ENCODE assay signal across 9 cellular contexts in genomic region chr11:102530558-102530957, GRCh38. TPM values are rescaled to one million over a fixed set of nuclear protein-coding genes. Genes with fewer than 3 reads are reported as not detected.
DNase-seq lines count a peak whose midpoint lies in the region; ATAC-seq, FAIRE-seq and TF ChIP-seq lines count a peak whose summit lies in the region.
"Had no signal": no experiment of that assay in that cellular context is flagged by ENCODE, and none has a peak within 500 bp of the region (broad histone marks: within the 10 kb centered on the region; RNA-seq: fewer than 3 reads in every experiment).

TSS of gene MMP7 (minus strand) at chr11:102530747. CDS start at chr11:102530700, 47 bp downstream.

- TF ChIP-seq CTCF in HepG2 (CRISPR knock-in tag; IDR thresholded peaks at IDR 0.05), result no peak
- TF ChIP-seq CTCF in spleen (IDR thresholded peaks at IDR 0.05 in 8 of 11, conservative IDR thresholded peaks at IDR 0.05 in 3 of 11), result no peak

- TF ChIP-seq RAD21 in HepG2 (CRISPR knock-in tag; IDR thresholded peaks at IDR 0.05), result no peak

- H3K4me3 Mint-ChIP-seq in activated CD4-positive, alpha-beta T cell treated with anti-CD3 and anti-CD28 coated beads, Interleukin-2, amount 10 ng/mL, durations not matched to agents 24 days and 14 days, result no peak within 1 kb of the TSS
- H3K4me3 Mint-ChIP-seq: endodermal cell had no signal

- in situ Hi-C loops in HepG2 (cut with HindIII; ENCODE audit: extremely low pct_ligation_motif_present, low pct_unique_long_range_greater_than_20kb), result no loop called here

- intact Hi-C loops in HepG2 (cut with micrococcal nuclease; ENCODE audit: unreplicated experiment), result loop anchor here (5.0 kb wide), 1 partner anchor 137 kb away; no protein-coding TSS in a partner anchor
- intact Hi-C loops in spleen (cut with DNase I; ENCODE audit: low total_unique reads), result no loop called here
- intact Hi-C loops in activated CD4-positive, alpha-beta T cell treated with anti-CD3 and anti-CD28 coated beads, Interleukin-2, amount 10 ng/mL, durations not matched to agents 24 days and 14 days (cut with micrococcal nuclease), result no loop called here

- H3K27me3 Mint-ChIP-seq in activated CD4-positive, alpha-beta T cell treated with anti-CD3 and anti-CD28 coated beads, Interleukin-2, amount 10 ng/mL, durations not matched to agents 24 days and 14 days, result peaks cover 13% of the 10 kb centered on the region

- DNase-seq in DMS53 treated with DMSO at 0.1 percent for 48 hours (lab: John Stamatoyannopoulos, UW; ENCODE audit: unreplicated experiment), result peak; percentile 49
- peak; percentile 47 for DNase-seq in adipocyte (ENCODE audit: low read depth)
- DNase-seq in HepG2 (ENCODE audit: low spot score), result no peak
- no peak for DNase-seq in activated effector memory CD4-positive, alpha-beta T cell treated with Interleukin-2 at 50 U/mL for 16 hours
- no peak for DNase-seq in spleen
- DNase-seq in activated CD4-positive, alpha-beta T cell treated with anti-CD3 and anti-CD28 coated beads, Interleukin-2, amount 10 ng/mL, durations not matched to agents 24 days and 14 days, result no peak
- DNase-seq: endodermal cell had no signal

- peak within 1 kb of the TSS; percentile 19; the same call in 1 of the 2 replicates for H3K4me2 ChIP-seq in HepG2 (ENCODE audit: low read depth, low read length)

- H4K20me1 ChIP-seq in HepG2 (ENCODE audit: insufficient read depth, low read length), result no peaks in the 10 kb centered on the region

- H3K4me3 ChIP-seq in adipocyte (ENCODE audit: low read length), result peak within 1 kb of the TSS; percentile 43
- H3K4me3 ChIP-seq in HepG2 (replicated peaks in 1 of 3; ENCODE audit: insufficient read depth in 1 of 3, low read depth in 2 of 3, low read length in 3 of 3), result no peak within 1 kb of the TSS
- no peak within 1 kb of the TSS for H3K4me3 ChIP-seq in spleen

- H3K36me3 ChIP-seq in adipocyte (ENCODE audit: control insufficient read depth, insufficient read depth, low read length, severe bottlenecking), result no peaks in the 10 kb centered on the region
- no peaks in the 10 kb centered on the region for H3K36me3 ChIP-seq in HepG2 (replicated peaks in 1 of 2; ENCODE audit: control insufficient read depth in 1 of 2, insufficient read depth in 2 of 2, low read length in 2 of 2)
- H3K36me3 ChIP-seq in spleen, result no peaks in the 10 kb centered on the region

- peaks cover 5% of the 10 kb centered on the region for H3K4me1 Mint-ChIP-seq in activated CD4-positive, alpha-beta T cell treated with anti-CD3 and anti-CD28 coated beads, Interleukin-2, amount 10 ng/mL, durations not matched to agents 24 days and 14 days

- BruUV-seq in HepG2 (replicated peaks; lab: Mats Ljungman, UMichigan), result no TSS peak

- no peak within 1 kb of the TSS for H3K9ac ChIP-seq in adipocyte (ENCODE audit: low read length)
- H3K9ac ChIP-seq in HepG2 (ENCODE audit: insufficient read depth, low read depth, low read length), result no peak within 1 kb of the TSS

- WGBS in HepG2 (ENCODE audit: low lambda C conversion rate), result 6% methylated on average over 8 of the region's 8 CpGs
- 29 to 41% (median 35%) methylated on average over 8 of the region's 8 CpGs for WGBS in spleen, 5 donors

- H2AFZ ChIP-seq in HepG2 (ENCODE audit: low read length), result no peak within 1 kb of the TSS

- H3K4me1 ChIP-seq in adipocyte (ENCODE audit: control insufficient read depth, insufficient read depth, low read length), result peaks cover 8% of the 10 kb centered on the region
- no peaks in the 10 kb centered on the region; the same call in 1 of the 2 replicates for H3K4me1 ChIP-seq in HepG2 (ENCODE audit: insufficient read depth, low read length)
- H3K4me1 ChIP-seq in spleen, result no peaks in the 10 kb centered on the region

- TF ChIP-seq POLR2A in HepG2 (IDR thresholded peaks at IDR 0.05; ENCODE audit: insufficient read depth in 1 of 2, low read depth in 2 of 2, low read length in 2 of 2) (no peak), spleen (IDR thresholded peaks at IDR 0.05) (no peak)

- H3K79me2 ChIP-seq in HepG2 (ENCODE audit: insufficient read depth, low read length), result no peaks in the 10 kb centered on the region

- CTCF ChIA-PET in HepG2 (lab: Yijun Ruan, JAX; ENCODE audit: low intra/inter-chr PET ratio, low total read pairs), result no interaction called here

- no peaks in the 10 kb centered on the region for H3K36me3 Mint-ChIP-seq in activated CD4-positive, alpha-beta T cell treated with anti-CD3 and anti-CD28 coated beads, Interleukin-2, amount 10 ng/mL, durations not matched to agents 24 days and 14 days (ENCODE audit: low read depth)

- H3K9me3 ChIP-seq in adipocyte (ENCODE audit: control insufficient read depth, low read length) (no peaks in the 10 kb centered on the region), HepG2 (ENCODE audit: low read length) (no peaks in the 10 kb centered on the region), spleen (no peaks in the 10 kb centered on the region)

- H3K27me3 ChIP-seq in adipocyte (replicated peaks; ENCODE audit: control insufficient read depth, insufficient read depth, low read length), result peaks cover 4% of the 10 kb centered on the region
- peaks cover 0 to 4% of the 10 kb centered on the region in 2 experiments; a peak in 1 of 5 replicates for H3K27me3 ChIP-seq in HepG2 (ENCODE audit: control insufficient read depth in 1 of 2, insufficient read depth in 2 of 2, low read length in 2 of 2)
- no peaks in the 10 kb centered on the region for H3K27me3 ChIP-seq in spleen (replicated peaks in 1 of 7)

- ATAC-seq in HG03135 (IDR thresholded peaks at IDR 0.05; ENCODE audit: unreplicated experiment) (peak; percentile 61), HepG2 (peak; percentile 83), GM21723 (IDR thresholded peaks at IDR 0.05; ENCODE audit: unreplicated experiment) (no peak)

- no peak within 1 kb of the TSS for H3K27ac ChIP-seq in HepG2 (ENCODE audit: extremely low read length, insufficient read depth, low read length)
- no peak within 1 kb of the TSS for H3K27ac ChIP-seq in spleen

- TF ChIP-seq EP300 in HepG2 (IDR thresholded peaks at IDR 0.05; ENCODE audit: low read depth in 2 of 2, low read length in 2 of 2) (no peak), HepG2 (CRISPR knock-in tag; IDR thresholded peaks at IDR 0.05; ENCODE audit: borderline replicate concordance) (no peak)

- FAIRE-seq in HepG2 (lab: Jason Lieb, UNC), result no peak

- POLR2A ChIA-PET in HepG2 (lab: Yijun Ruan, JAX), result no interaction called here

- H3K9me3 Mint-ChIP-seq in activated CD4-positive, alpha-beta T cell treated with anti-CD3 and anti-CD28 coated beads, Interleukin-2, amount 10 ng/mL, durations not matched to agents 24 days and 14 days, result no peaks in the 10 kb centered on the region
- H3K9me3 Mint-ChIP-seq: endodermal cell had no signal

- H3K27ac Mint-ChIP-seq in activated CD4-positive, alpha-beta T cell treated with anti-CD3 and anti-CD28 coated beads, Interleukin-2, amount 10 ng/mL, durations not matched to agents 24 days and 14 days, result no peak within 1 kb of the TSS
- H3K27ac Mint-ChIP-seq: endodermal cell had no signal

TF ChIP-seq in HepG2, 621 proteins besides CTCF, POLR2A, EP300 and RAD21 (continues in another document):
- no peak for TF ChIP-seq ETV5 (CRISPR knock-in tag; IDR thresholded peaks at IDR 0.05; ENCODE audit: borderline replicate concordance)

RNA-seq across cellular contexts. Expression of gene MMP7, which starts in this region (rescaled TPM):
- total RNA-seq in HepG2 (2016; rRNA removed; fragmentation: Illumina TruSeq; extraction: Trizol) (not detected in 2 replicates), spleen (under 1 TPM in 2 of 7 donors, not detected in 5; 0.34 to 0.63 TPM)
- total RNA-seq in HepG2 (2016; cell fraction: cytosol; rRNA removed; fragmentation: Illumina TruSeq; extraction: Trizol; ENCODE audit: low read depth), result not detected in 2 replicates
- not detected in 2 replicates for total RNA-seq in HepG2 (2016; cell fraction: insoluble cytoplasmic fraction; rRNA removed; fragmentation: Illumina TruSeq; extraction: Trizol)
- total RNA-seq in HepG2 (2016; cell fraction: membrane; rRNA removed; fragmentation: Illumina TruSeq; extraction: Trizol), result not detected in 2 replicates
- not detected in 2 replicates for total RNA-seq in HepG2 (2016; cell fraction: nucleus; rRNA removed; fragmentation: Illumina TruSeq; extraction: Trizol)
- polyA plus RNA-seq in HepG2 (2011; rRNA removed) (0.17 and 0.29 TPM in 2 replicates), spleen (under 1 TPM in 1 of 3 donors, not detected in 2; 0.59 TPM)
- 0.12 and 0.28 TPM in 2 replicates for polyA plus RNA-seq in HepG2 (2011; cell fraction: cytosol; rRNA removed)
- 0.12 TPM in 1 of 2 replicates, not detected in the other for polyA plus RNA-seq in HepG2 (2011; cell fraction: nucleus; rRNA removed)
- 0.24 TPM in 1 of 2 replicates, not detected in the other for polyA plus RNA-seq in HepG2 (2012)
- not detected in 2 replicates for polyA plus RNA-seq in HepG2 (2016; cell fraction: cytosol; fragmentation: Illumina TruSeq; extraction: Trizol; ENCODE audit: low read depth)
- not detected in 2 replicates for polyA plus RNA-seq in HepG2 (2016; cell fraction: insoluble cytoplasmic fraction; fragmentation: Illumina TruSeq; extraction: Trizol; ENCODE audit: low read depth)
- not detected in 2 replicates for polyA plus RNA-seq in HepG2 (2016; cell fraction: membrane; fragmentation: Illumina TruSeq; extraction: Trizol; ENCODE audit: low read depth)
- not detected in 2 replicates for polyA plus RNA-seq in HepG2 (2016; cell fraction: nucleus; fragmentation: Illumina TruSeq; extraction: Trizol; ENCODE audit: insufficient read depth, low read depth)
- polyA minus RNA-seq in HepG2 (2011; rRNA and poly(A)+ RNA removed; ENCODE audit: low replicate concordance), result not detected in 2 replicates
- not detected in 2 replicates for polyA minus RNA-seq in HepG2 (2011; cell fraction: cytosol; rRNA and poly(A)+ RNA removed)
- polyA minus RNA-seq in HepG2 (2011; cell fraction: nucleus; rRNA and poly(A)+ RNA removed), result not detected in 2 replicates
- not detected in 2 replicates for total RNA-seq in activated CD4-positive, alpha-beta T cell treated with anti-CD3 and anti-CD28 coated beads, Interleukin-2, amount 10 ng/mL, durations not matched to agents 24 days and 14 days
- total RNA-seq: endodermal cell had no signal

Comparison
In these comparisons a context has a peak if more than half of its experiments do, and no peak if none do; other contexts are left out.
1. Peak in ATAC-seq and H3K4me2 ChIP-seq in HepG2; RNA of the gene not detected or under 1 TPM.
2. DNase-seq: peak in DMS53 treated with DMSO at 0.1 percent for 48 hours (single experiment) and adipocyte (single experiment); none in HepG2 (single experiment), activated effector memory CD4-positive, alpha-beta T cell treated with Interleukin-2 at 50 U/mL for 16 hours (single experiment), spleen (single experiment) and activated CD4-positive, alpha-beta T cell treated with anti-CD3 and anti-CD28 coated beads, Interleukin-2, amount 10 ng/mL, durations not matched to agents 24 days and 14 days (single experiment).